22 cellular contexts compared by ENCODE assay signal in the genomic region with DNA sequence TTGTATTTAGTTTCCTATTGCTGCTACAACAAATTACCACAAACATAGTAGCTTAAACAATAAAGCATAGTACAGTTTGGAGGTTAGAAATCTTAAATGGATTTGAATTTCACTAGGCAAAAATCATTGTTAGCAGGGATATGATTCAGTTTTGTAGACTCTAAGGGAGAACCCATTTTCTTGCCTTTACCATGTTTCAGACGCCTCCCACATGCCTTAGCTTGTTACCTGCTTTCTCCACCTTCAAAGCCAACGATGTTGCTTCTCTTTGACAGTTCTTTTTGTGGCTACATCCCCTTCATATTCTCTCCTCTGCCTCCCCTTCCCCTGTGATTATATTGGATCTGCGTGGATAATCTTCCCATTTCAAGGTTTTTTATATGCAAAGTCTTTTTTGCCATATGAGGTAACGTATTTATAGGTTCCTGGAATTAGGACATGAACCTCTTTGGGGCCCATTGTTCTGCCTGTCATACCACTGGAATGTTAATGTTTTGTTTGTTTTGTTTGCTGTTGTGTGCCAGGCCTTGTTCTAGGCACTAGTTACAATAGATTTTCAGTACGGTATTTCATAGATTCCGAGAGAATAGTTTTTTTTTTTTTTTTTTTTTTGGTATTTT. TPM values are rescaled to one million over a fixed set of nuclear protein-coding genes. Genes with fewer than 3 reads are reported as not detected.
DNase-seq lines count a peak whose midpoint lies in the region; ATAC-seq and TF ChIP-seq lines count a peak whose summit lies in the region.
"Had no signal": no experiment of that assay in that cellular context is flagged by ENCODE, and none has a peak within 500 bp of the region (broad histone marks: within the 10 kb centered on the region; RNA-seq: fewer than 3 reads in every experiment).

No MANE protein-coding gene starts in this region.

- no peaks in the 10 kb centered on the region for H3K9me3 ChIP-seq in upper lobe of right lung
- H3K9me3 ChIP-seq in thyroid gland, result no peaks in the 10 kb centered on the region
- H3K9me3 ChIP-seq: BLaER1, gastrocnemius medialis had no signal

- no peak overlapping the region for H3K4me3 ChIP-seq in upper lobe of right lung
- no peak overlapping the region for H3K4me3 ChIP-seq in thyroid gland (replicated peaks in 1 of 3)
- H3K4me3 ChIP-seq: BLaER1, gastrocnemius medialis, GM23248 had no signal

- POLR2A ChIA-PET in activated CD4-positive, alpha-beta T cell treated with anti-CD3 and anti-CD28 coated beads for 36 hours (lab: Charles Lee), result no interaction called here

- no peak for TF ChIP-seq CTCF in upper lobe of right lung (IDR thresholded peaks at IDR 0.05)
- TF ChIP-seq CTCF in thyroid gland (IDR thresholded peaks at IDR 0.05), result no peak

- ATAC-seq in activated CD4-positive, alpha-beta T cell treated with anti-CD3 and anti-CD28 coated beads for 36 hours, result no peak
- no peak for ATAC-seq in upper lobe of right lung
- ATAC-seq: gastrocnemius medialis had no signal

- H3K27me3 ChIP-seq in upper lobe of right lung (no peaks in the 10 kb centered on the region), thyroid gland (no peaks in the 10 kb centered on the region)
- H3K27me3 ChIP-seq: BLaER1, gastrocnemius medialis had no signal

- peaks cover 21% of the 10 kb centered on the region for H3K4me1 Mint-ChIP-seq in activated CD4-positive, alpha-beta T cell treated with anti-CD3 and anti-CD28 coated beads for 36 hours
- H3K4me1 Mint-ChIP-seq in activated T-helper 1 cell treated with anti-CD3 and anti-CD28 coated beads, Interleukin-12 subunit alpha, Interleukin-12 subunit beta, Interleukin-2, Interleukin-4 antibody, amounts not matched to agents 30 ng/mL and 10 ng/mL and 1 ng/mL, durations not matched to agents 14 hours and 24 hours and 36 hours (ENCODE audit: low read depth), result peaks cover 25% of the 10 kb centered on the region

- H3K9me3 Mint-ChIP-seq in activated CD4-positive, alpha-beta T cell treated with anti-CD3 and anti-CD28 coated beads for 36 hours (ENCODE audit: low read depth), result no peaks in the 10 kb centered on the region
- no peaks in the 10 kb centered on the region for H3K9me3 Mint-ChIP-seq in activated T-helper 1 cell treated with anti-CD3 and anti-CD28 coated beads, Interleukin-12 subunit alpha, Interleukin-12 subunit beta, Interleukin-2, Interleukin-4 antibody, amounts not matched to agents 30 ng/mL and 10 ng/mL and 1 ng/mL, durations not matched to agents 14 hours and 24 hours and 36 hours
- H3K9me3 Mint-ChIP-seq: activated naive CD8-positive, alpha-beta T cell treated with anti-CD3 and anti-CD28 coated beads, Interleukin-2, amount 10 ng/mL, durations not matched to agents 7 days and 5 days; IgD-negative memory B cell; T-helper 2 cell treated with Interferon-gamma antibody and Interleukin-4, amounts not matched to agents 5 μg/mL and 100 μg/mL, for 36 hours had no signal

- H3K27ac Mint-ChIP-seq in activated CD4-positive, alpha-beta T cell treated with anti-CD3 and anti-CD28 coated beads for 36 hours, result peak overlapping the region; percentile 69
- peak overlapping the region; percentile 8 for H3K27ac Mint-ChIP-seq in activated T-helper 1 cell treated with anti-CD3 and anti-CD28 coated beads, Interleukin-12 subunit alpha, Interleukin-12 subunit beta, Interleukin-2, Interleukin-4 antibody, amounts not matched to agents 30 ng/mL and 10 ng/mL and 1 ng/mL, durations not matched to agents 14 hours and 24 hours and 36 hours
- H3K27ac Mint-ChIP-seq: activated naive CD8-positive, alpha-beta T cell treated with anti-CD3 and anti-CD28 coated beads, Interleukin-2, amount 10 ng/mL, durations not matched to agents 7 days and 5 days; IgD-negative memory B cell; T-helper 2 cell treated with Interferon-gamma antibody and Interleukin-4, amounts not matched to agents 5 μg/mL and 100 μg/mL, for 36 hours had no signal

- no peaks in the 10 kb centered on the region for H3K27me3 Mint-ChIP-seq in activated CD4-positive, alpha-beta T cell treated with anti-CD3 and anti-CD28 coated beads for 36 hours
- no peaks in the 10 kb centered on the region for H3K27me3 Mint-ChIP-seq in activated T-helper 1 cell treated with anti-CD3 and anti-CD28 coated beads, Interleukin-12 subunit alpha, Interleukin-12 subunit beta, Interleukin-2, Interleukin-4 antibody, amounts not matched to agents 30 ng/mL and 10 ng/mL and 1 ng/mL, durations not matched to agents 14 hours and 24 hours and 36 hours (ENCODE audit: insufficient read depth)
- H3K27me3 Mint-ChIP-seq: activated naive CD8-positive, alpha-beta T cell treated with anti-CD3 and anti-CD28 coated beads, Interleukin-2, amount 10 ng/mL, durations not matched to agents 7 days and 5 days; IgD-negative memory B cell had no signal

- intact Hi-C loops in activated CD4-positive, alpha-beta T cell treated with anti-CD3 and anti-CD28 coated beads for 36 hours (cut with DNase I, micrococcal nuclease), result loop anchor here in 1 of 2 experiments (10.0 kb wide), 1 partner anchor 48 kb away; no protein-coding TSS in a partner anchor
- intact Hi-C loops in activated T-helper 1 cell treated with anti-CD3 and anti-CD28 coated beads, Interleukin-12 subunit alpha, Interleukin-12 subunit beta, Interleukin-2, Interleukin-4 antibody, amounts not matched to agents 30 ng/mL and 10 ng/mL and 1 ng/mL, durations not matched to agents 14 hours and 24 hours and 36 hours (cut with micrococcal nuclease), result loop anchor here (2.0 kb wide), 1 partner anchor 52 kb away; no protein-coding TSS in a partner anchor
- intact Hi-C loops in upper lobe of right lung (cut with DNase I), result no loop called here
- intact Hi-C loops in thyroid gland (cut with DNase I), result no loop called here

- H3K27ac ChIP-seq in upper lobe of right lung, result no peak overlapping the region
- no peak overlapping the region for H3K27ac ChIP-seq in thyroid gland
- H3K27ac ChIP-seq: 22Rv1, BLaER1, gastrocnemius medialis, GM23248 had no signal

- H3K36me3 Mint-ChIP-seq in activated CD4-positive, alpha-beta T cell treated with anti-CD3 and anti-CD28 coated beads for 36 hours (ENCODE audit: low read depth), result peaks cover 18% of the 10 kb centered on the region
- peaks cover 24% of the 10 kb centered on the region for H3K36me3 Mint-ChIP-seq in activated T-helper 1 cell treated with anti-CD3 and anti-CD28 coated beads, Interleukin-12 subunit alpha, Interleukin-12 subunit beta, Interleukin-2, Interleukin-4 antibody, amounts not matched to agents 30 ng/mL and 10 ng/mL and 1 ng/mL, durations not matched to agents 14 hours and 24 hours and 36 hours (ENCODE audit: low read depth)

- peaks cover 8% of the 10 kb centered on the region for H3K36me3 ChIP-seq in upper lobe of right lung
- H3K36me3 ChIP-seq in thyroid gland, result no peaks in the 10 kb centered on the region
- H3K36me3 ChIP-seq: gastrocnemius medialis had no signal

- no peak overlapping the region for H3K4me3 Mint-ChIP-seq in activated CD4-positive, alpha-beta T cell treated with anti-CD3 and anti-CD28 coated beads for 36 hours
- no peak overlapping the region for H3K4me3 Mint-ChIP-seq in activated T-helper 1 cell treated with anti-CD3 and anti-CD28 coated beads, Interleukin-12 subunit alpha, Interleukin-12 subunit beta, Interleukin-2, Interleukin-4 antibody, amounts not matched to agents 30 ng/mL and 10 ng/mL and 1 ng/mL, durations not matched to agents 14 hours and 24 hours and 36 hours
- H3K4me3 Mint-ChIP-seq: activated naive CD8-positive, alpha-beta T cell treated with anti-CD3 and anti-CD28 coated beads, Interleukin-2, amount 10 ng/mL, durations not matched to agents 7 days and 5 days; IgD-negative memory B cell; T-helper 2 cell treated with Interferon-gamma antibody and Interleukin-4, amounts not matched to agents 5 μg/mL and 100 μg/mL, for 36 hours had no signal

- no peak for DNase-seq in activated CD4-positive, alpha-beta T cell treated with anti-CD3 and anti-CD28 coated beads for 36 hours
- no peak for DNase-seq in activated CD4-positive, alpha-beta T cell treated with anti-CD3 and anti-CD28 coated beads for 48 hours
- DNase-seq in activated T-helper 1 cell treated with anti-CD3 and anti-CD28 coated beads, Interleukin-12 subunit alpha, Interleukin-12 subunit beta, Interleukin-2, Interleukin-4 antibody, amounts not matched to agents 30 ng/mL and 10 ng/mL and 1 ng/mL, durations not matched to agents 14 hours and 24 hours and 36 hours (ENCODE audit: low spot score), result no peak
- DNase-seq in fibroblast of peridontal ligament (ENCODE audit: extremely low read depth) (peak; percentile 18), renal cortical epithelial cell (ENCODE audit: low read depth) (peak; percentile 40), upper lobe of right lung (no peak), thyroid gland (no peak), NCI-H82 (lab: John Stamatoyannopoulos, UW) (no peak)
- DNase-seq: activated CD4-positive, CD25-positive, alpha-beta regulatory T cell; activated CD8-positive, alpha-beta memory T cell treated with anti-CD3 and anti-CD28 coated beads, Interleukin-2, amount 50 U/mL, for 4 hours; activated naive CD8-positive, alpha-beta T cell treated with anti-CD3 and anti-CD28 coated beads, Interleukin-2, amount 10 ng/mL, durations not matched to agents 7 days and 5 days; gastrocnemius medialis; GM23248; NCI-H1092; NCI-H2081; NCI-H510A; Right ventricle myocardium superior; small intestine had no signal

- no peak for TF ChIP-seq POLR2A in thyroid gland (IDR thresholded peaks at IDR 0.05)

- CTCF ChIA-PET in activated CD4-positive, alpha-beta T cell treated with anti-CD3 and anti-CD28 coated beads for 36 hours (lab: Charles Lee), result interaction anchor here (0.6 to 1.3 kb wide), 2 partner anchors 14 to 401 kb away, joined by 3 read pairs; no protein-coding TSS in a partner anchor

- WGBS in thyroid gland, 2 donors, result 93 to 96% methylated on average over 6 of the region's 6 CpGs

- H3K4me1 ChIP-seq in upper lobe of right lung (no peaks in the 10 kb centered on the region), thyroid gland (no peaks in the 10 kb centered on the region)
- H3K4me1 ChIP-seq: BLaER1 had no signal

RNA-seq across cellular contexts. Expression of gene UHRF2, which starts 54.1 kb away (rescaled TPM):
- 10 to 100 TPM; 63.7 to 70.9 TPM for total RNA-seq in activated CD4-positive, alpha-beta T cell treated with anti-CD3 and anti-CD28 coated beads for 36 hours
- 73.0 and 77.3 TPM in 2 replicates for total RNA-seq in activated T-helper 1 cell treated with anti-CD3 and anti-CD28 coated beads, Interleukin-12 subunit alpha, Interleukin-12 subunit beta, Interleukin-2, Interleukin-4 antibody, amounts not matched to agents 30 ng/mL and 10 ng/mL and 1 ng/mL, durations not matched to agents 14 hours and 24 hours and 36 hours
- total RNA-seq in renal cortical epithelial cell (38.2 and 53.5 TPM in 2 replicates), upper lobe of right lung (42.4 TPM), thyroid gland (100 to 1,000 TPM in 1 of 4 donors, 10 to 100 TPM in 3; 44.4 to 103 (median 74.8) TPM)

Comparison
In these comparisons a context has a peak if more than half of its experiments do, and no peak if none do; other contexts are left out.
1. DNase-seq: peak in fibroblast of peridontal ligament (single experiment) and renal cortical epithelial cell (single experiment); none in activated CD4-positive, alpha-beta T cell treated with anti-CD3 and anti-CD28 coated beads for 36 hours (single experiment), activated CD4-positive, alpha-beta T cell treated with anti-CD3 and anti-CD28 coated beads for 48 hours (single experiment), activated T-helper 1 cell treated with anti-CD3 and anti-CD28 coated beads, Interleukin-12 subunit alpha, Interleukin-12 subunit beta, Interleukin-2, Interleukin-4 antibody, amounts not matched to agents 30 ng/mL and 10 ng/mL and 1 ng/mL, durations not matched to agents 14 hours and 24 hours and 36 hours (single experiment), upper lobe of right lung (single experiment), thyroid gland (0 of 2) and NCI-H82 (single experiment).